ENCODE assay signal across 8 cellular contexts in genomic region chr7:76316984-76317781, GRCh38. TPM values are rescaled to one million over a fixed set of nuclear protein-coding genes. Genes with fewer than 3 reads are reported as not detected.
DNase-seq lines count a peak whose midpoint lies in the region; ATAC-seq, FAIRE-seq and TF ChIP-seq lines count a peak whose summit lies in the region.

No MANE protein-coding gene starts in this region.

- no peak overlapping the region for H2BK12ac ChIP-seq in H9 (ENCODE audit: insufficient read length, low read depth, low read length)

- H3K36me3 ChIP-seq in small intestine (ENCODE audit: control insufficient read depth in 2 of 2, insufficient read depth in 2 of 2, low read length in 2 of 2) = no peaks in the 10 kb centered on the region

- H4K8ac ChIP-seq in H9 (replicated peaks; ENCODE audit: insufficient read length, low read depth, low read length) = no peak overlapping the region

- WGBS in H9 (ENCODE audit: extremely low coverage, insufficient read length, low lambda C conversion rate) = no CpG with 5 or more reads among the region's 14 CpGs
- WGBS in right cardiac atrium = 54% methylated on average over 14 of the region's 14 CpGs
- 53 to 56% (median 55%) methylated on average over 13 to 14 of the region's 14 CpGs for WGBS in small intestine, 3 donors

- H3K79me1 ChIP-seq in H9 (ENCODE audit: insufficient read depth, low read depth, low read length, poor library complexity, severe bottlenecking) = no peaks in the 10 kb centered on the region

- no peaks in the 10 kb centered on the region for H3K27me3 Mint-ChIP-seq in H9 (ENCODE audit: low read depth)
- no peaks in the 10 kb centered on the region for H3K27me3 Mint-ChIP-seq in activated CD4-positive, alpha-beta memory T cell treated with anti-CD3 and anti-CD28 coated beads for 36 hours

- peaks cover 3% of the 10 kb centered on the region for H3K23me2 ChIP-seq in H9 (ENCODE audit: insufficient read length, low read depth, low read length, poor library complexity, severe bottlenecking)

- POLR2A ChIA-PET in activated CD4-positive, alpha-beta memory T cell treated with anti-CD3 and anti-CD28 coated beads for 36 hours (lab: Charles Lee) = interaction anchor here (0.6 to 4.3 kb wide), 8 partner anchors 14 to 269 kb away, joined by 3 to 44 read pairs (median 6); partner anchors contain the start of genes HSPB1, MDH2, STYXL1 and YWHAG

- peak overlapping the region; percentile 73 to 92 for H3K4me3 Mint-ChIP-seq in H9
- H3K4me3 Mint-ChIP-seq in activated CD4-positive, alpha-beta memory T cell treated with anti-CD3 and anti-CD28 coated beads for 36 hours = peak overlapping the region; percentile 76

- no peaks in the 10 kb centered on the region for H3K79me2 ChIP-seq in H9 (ENCODE audit: insufficient read depth, low read length)

- no peak for DNase-seq in H9
- no peak for DNase-seq in activated CD4-positive, alpha-beta memory T cell treated with anti-CD3 and anti-CD28 coated beads for 36 hours
- peak in 2 of 3 donors; percentile 67 to 73 for DNase-seq in right cardiac atrium
- no peak for DNase-seq in small intestine
- DNase-seq in Ammon's horn (ENCODE audit: low spot score) = no peak
- DNase-seq in cortex of kidney (lab: John Stamatoyannopoulos, UW) = no peak

- peak in 1 of 2 donors; percentile 0 for ATAC-seq in right cardiac atrium
- no peak for ATAC-seq in GM21515 (IDR thresholded peaks at IDR 0.05; ENCODE audit: unreplicated experiment)
- no peak for ATAC-seq in GM21423 (IDR thresholded peaks at IDR 0.05; ENCODE audit: unreplicated experiment)

- H2AK5ac ChIP-seq in H9 (ENCODE audit: insufficient read length, low read length) = no peak overlapping the region

- H2BK20ac ChIP-seq in H9 (ENCODE audit: low read depth, low read length, poor library complexity, severe bottlenecking) = no peak overlapping the region

- no peak overlapping the region for H2BK15ac ChIP-seq in H9 (ENCODE audit: low read depth, low read length)

- peaks cover 2 to 10% (median 3%) of the 10 kb centered on the region in 3 experiments; a peak in 4 of 7 replicates for H3K36me3 Mint-ChIP-seq in H9 (ENCODE audit: insufficient read depth in 1 of 3, low read depth in 3 of 3)
- peaks cover 3% of the 10 kb centered on the region for H3K36me3 Mint-ChIP-seq in activated CD4-positive, alpha-beta memory T cell treated with anti-CD3 and anti-CD28 coated beads for 36 hours

- H2BK120ac ChIP-seq in H9 (ENCODE audit: low read depth, low read length, poor library complexity, severe bottlenecking) = no peak overlapping the region

- H4K20me1 ChIP-seq in H9 (ENCODE audit: control insufficient read depth, insufficient read depth, insufficient read length) = no peaks in the 10 kb centered on the region

- no peak overlapping the region for H2BK5ac ChIP-seq in H9 (ENCODE audit: insufficient read length, low read length)

- no peak overlapping the region for H4K5ac ChIP-seq in H9 (ENCODE audit: insufficient read length, low read depth, low read length)

- no peak overlapping the region for H2AFZ ChIP-seq in H9 (ENCODE audit: low read length)

- no peaks in the 10 kb centered on the region for H3K27me3 ChIP-seq in H9 (ENCODE audit: insufficient read depth, low read length)
- H3K27me3 ChIP-seq in right cardiac atrium (ENCODE audit: control insufficient read depth, insufficient read depth) = no peaks in the 10 kb centered on the region
- no peaks in the 10 kb centered on the region for H3K27me3 ChIP-seq in small intestine (ENCODE audit: control insufficient read depth in 2 of 2, insufficient read depth in 2 of 2, low read length in 2 of 2)

- H3K4me1 Mint-ChIP-seq in H9 = peaks cover 25 to 26% of the 10 kb centered on the region in 2 experiments
- peaks cover 25% of the 10 kb centered on the region for H3K4me1 Mint-ChIP-seq in activated CD4-positive, alpha-beta memory T cell treated with anti-CD3 and anti-CD28 coated beads for 36 hours (ENCODE audit: low read depth)

- no peak overlapping the region for H3K4ac ChIP-seq in H9 (ENCODE audit: low read depth, low read length)

- H4K91ac ChIP-seq in H9 (ENCODE audit: insufficient read length, low read depth, low read length) = no peak overlapping the region

- TF ChIP-seq CTCF in H9 (conservative IDR thresholded peaks at IDR 0.05) = no peak

- peak overlapping the region; percentile 83 for H3K18ac ChIP-seq in H9 (ENCODE audit: insufficient read length, low read depth, low read length)

- peak overlapping the region; percentile 14 for H3K9ac ChIP-seq in H9 (ENCODE audit: extremely low read depth, insufficient read length, low read length)

- H3K14ac ChIP-seq in H9 (ENCODE audit: insufficient read depth, low read length) = peak overlapping the region; percentile 75

- no peak overlapping the region for H3K23ac ChIP-seq in H9 (ENCODE audit: insufficient read length, low read depth, low read length)

- CTCF ChIA-PET in activated CD4-positive, alpha-beta memory T cell treated with anti-CD3 and anti-CD28 coated beads for 36 hours (lab: Charles Lee) = interaction anchor here (0.8 to 11.5 kb wide), 9 partner anchors 8 to 150 kb away, joined by 3 to 152 read pairs (median 4); no protein-coding TSS in a partner anchor

- H3K27ac Mint-ChIP-seq in H9 = peak overlapping the region; percentile 94 to 98 (median 98)
- peak overlapping the region; percentile 90 for H3K27ac Mint-ChIP-seq in activated CD4-positive, alpha-beta memory T cell treated with anti-CD3 and anti-CD28 coated beads for 36 hours

- H3K4me1 ChIP-seq in H9 (ENCODE audit: insufficient read depth, low read length) (peaks cover 4% of the 10 kb centered on the region; the same call in 1 of the 2 replicates), right cardiac atrium (ENCODE audit: control insufficient read depth, insufficient read depth, low read length) (peaks cover 6% of the 10 kb centered on the region), small intestine (ENCODE audit: control insufficient read depth in 2 of 2, insufficient read depth in 1 of 2, low read depth in 1 of 2, low read length in 1 of 2) (no peaks in the 10 kb centered on the region)

- intact Hi-C loops in activated CD4-positive, alpha-beta memory T cell treated with anti-CD3 and anti-CD28 coated beads for 36 hours (cut with micrococcal nuclease) = loop anchor here (5.0 kb wide), 2 partner anchors 35 to 230 kb away; no protein-coding TSS in a partner anchor
- intact Hi-C loops in right cardiac atrium (cut with DNase I) = loop anchor here in 3 of 4 donors (5.0 to 10.0 kb wide), 2 partner anchors 40 to 142 kb away; partner anchors contain the start of gene YWHAG (in 2 of the 3)

- H3K27ac ChIP-seq in H9 (ENCODE audit: insufficient read length, low read depth, low read length) (peak overlapping the region; percentile 8), right cardiac atrium (ENCODE audit: low read length) (peak overlapping the region; percentile 95), small intestine (ENCODE audit: low read depth in 1 of 2, low read length in 1 of 2) (peak overlapping the region; percentile 78 to 92)

- H3K4me3 ChIP-seq in right cardiac atrium (ENCODE audit: low read length) (peak overlapping the region; percentile 50), small intestine (ENCODE audit: low read depth in 1 of 2, low read length in 2 of 2) (peak overlapping the region in 1 of 2 donors; percentile 46)

- H3K9me3 Mint-ChIP-seq in H9 = no peaks in the 10 kb centered on the region
- no peaks in the 10 kb centered on the region for H3K9me3 Mint-ChIP-seq in activated CD4-positive, alpha-beta memory T cell treated with anti-CD3 and anti-CD28 coated beads for 36 hours

- H3K56ac ChIP-seq in H9 (ENCODE audit: insufficient read length, low read depth, low read length) = no peak overlapping the region

- H3T11ph ChIP-seq in H9 (ENCODE audit: low read length) = no peak overlapping the region

- no peak for FAIRE-seq in small intestine (lab: Jason Lieb, UNC)

- no peaks in the 10 kb centered on the region for H3K9me3 ChIP-seq in H9 (ENCODE audit: control insufficient read depth, low read depth, low read length)
- H3K9me3 ChIP-seq in right cardiac atrium (ENCODE audit: control insufficient read depth, low read length) = no peaks in the 10 kb centered on the region
- no peaks in the 10 kb centered on the region for H3K9me3 ChIP-seq in small intestine (ENCODE audit: control insufficient read depth, low read depth)

- peak overlapping the region; percentile 22 for H3K4me2 ChIP-seq in H9 (ENCODE audit: insufficient read depth, insufficient read length, low read length)

RNA-seq across cellular contexts. Expression of gene HSPB1, which starts 14.7 kb away (rescaled TPM):
- 175 and 186 TPM in 2 replicates for total RNA-seq in H9 (2021)
- total RNA-seq in activated CD4-positive, alpha-beta memory T cell treated with anti-CD3 and anti-CD28 coated beads for 36 hours = 100 to 1,000 TPM; 119 to 127 TPM
- 1,000 to 10,000 TPM; 1,069 to 1,850 (median 1,464) TPM for total RNA-seq in right cardiac atrium
- 2,464 TPM for polyA plus RNA-seq in right cardiac atrium
- 100 to 1,000 TPM in 2 of 3 donors, 10 to 100 TPM in 1; 77.4 to 253 (median 145) TPM for polyA plus RNA-seq in small intestine

RNA-seq across cellular contexts. Expression of gene YWHAG, which starts 41.6 kb away (rescaled TPM):
- total RNA-seq in H9 (2021) (241 and 243 TPM in 2 replicates), right cardiac atrium (100 to 1,000 TPM; 209 to 282 (median 253) TPM)
- total RNA-seq in activated CD4-positive, alpha-beta memory T cell treated with anti-CD3 and anti-CD28 coated beads for 36 hours = 100 to 1,000 TPM; 127 TPM
- polyA plus RNA-seq in right cardiac atrium (139 TPM), small intestine (10 to 100 TPM; 47.4 to 59.2 (median 49.7) TPM)

Comparison
In these comparisons a context has a peak if more than half of its experiments do, and no peak if none do; other contexts are left out.
1. DNase-seq: peak in right cardiac atrium (2 of 3); none in H9 (single experiment), activated CD4-positive, alpha-beta memory T cell treated with anti-CD3 and anti-CD28 coated beads for 36 hours (single experiment), small intestine (single experiment), Ammon's horn (single experiment) and cortex of kidney (single experiment).
2. H3K27ac ChIP-seq: peak in every context shown above with its lines; median percentile 95 in right cardiac atrium; 85 in small intestine; 8 in H9.